In the genomic region with DNA sequence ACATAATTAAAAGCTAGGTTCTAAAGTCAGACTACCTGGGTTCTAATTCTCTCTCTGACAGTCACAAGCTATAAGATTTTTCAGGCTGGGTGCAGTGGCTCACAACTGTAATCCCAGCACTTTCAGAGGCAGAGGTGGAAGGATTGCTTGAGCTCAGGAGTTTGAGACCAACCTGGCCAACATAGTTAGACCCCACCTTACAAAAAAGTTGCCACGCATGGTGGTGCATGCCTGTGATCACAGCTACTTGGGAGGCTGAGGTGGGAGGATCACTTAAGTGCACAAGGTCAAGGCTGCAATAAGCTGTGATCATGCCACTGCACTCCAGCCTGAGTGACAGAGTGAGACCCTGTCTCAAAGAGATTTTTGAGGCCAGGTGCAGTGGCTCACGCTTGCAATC, we compare ENCODE assay signal across 20 cellular contexts. TPM values are rescaled to one million over a fixed set of nuclear protein-coding genes. Genes with fewer than 3 reads are reported as not detected.
DNase-seq lines count a peak whose midpoint lies in the region; ATAC-seq and TF ChIP-seq lines count a peak whose summit lies in the region.
"Had no signal": no experiment of that assay in that cellular context is flagged by ENCODE, and none has a peak within 500 bp of the region (broad histone marks: within the 10 kb centered on the region; RNA-seq: fewer than 3 reads in every experiment).

No MANE protein-coding gene starts in this region.

- no peak overlapping the region for H3K27ac ChIP-seq in foreskin keratinocyte
- H3K27ac ChIP-seq: 22Rv1, HL-60 had no signal

- POLR2A ChIA-PET in activated CD4-positive, alpha-beta memory T cell treated with anti-CD3 and anti-CD28 coated beads for 36 hours (lab: Charles Lee) = interaction anchor here (1.1 kb wide), 1 partner anchor 11 kb away, joined by 4 read pairs; no protein-coding TSS in a partner anchor
- POLR2A ChIA-PET in activated CD4-positive, alpha-beta memory T cell treated with anti-CD3 and anti-CD28 coated beads, Interleukin-2, amount 10 ng/mL, durations not matched to agents 7 days and 5 days (lab: Charles Lee) = no interaction called here

- H3K4me3 Mint-ChIP-seq in activated CD4-positive, alpha-beta memory T cell treated with anti-CD3 and anti-CD28 coated beads for 36 hours = no peak overlapping the region
- no peak overlapping the region for H3K4me3 Mint-ChIP-seq in activated CD4-positive, alpha-beta memory T cell treated with anti-CD3 and anti-CD28 coated beads, Interleukin-2, amount 10 ng/mL, durations not matched to agents 7 days and 5 days
- H3K4me3 Mint-ChIP-seq in natural killer cell treated with Interleukin-12 subunit alpha and Interleukin-12 subunit beta and Interleukin-15 and Interleukin-18, amount 100 ng/mL, for 72 hours = no peak overlapping the region
- H3K4me3 Mint-ChIP-seq in natural killer cell (no peak overlapping the region), memory B cell (no peak overlapping the region)
- H3K4me3 Mint-ChIP-seq: CD14-positive monocyte; CD8-positive, alpha-beta T cell; HFFc6 had no signal

- intact Hi-C loops in activated CD4-positive, alpha-beta memory T cell treated with anti-CD3 and anti-CD28 coated beads for 36 hours (cut with micrococcal nuclease) = no loop called here
- intact Hi-C loops in natural killer cell (cut with micrococcal nuclease) = no loop called here

- no peaks in the 10 kb centered on the region for H3K27me3 Mint-ChIP-seq in activated CD4-positive, alpha-beta memory T cell treated with anti-CD3 and anti-CD28 coated beads for 36 hours
- H3K27me3 Mint-ChIP-seq in activated CD4-positive, alpha-beta memory T cell treated with anti-CD3 and anti-CD28 coated beads, Interleukin-2, amount 10 ng/mL, durations not matched to agents 7 days and 5 days = no peaks in the 10 kb centered on the region
- no peaks in the 10 kb centered on the region for H3K27me3 Mint-ChIP-seq in natural killer cell treated with Interleukin-12 subunit alpha and Interleukin-12 subunit beta and Interleukin-15 and Interleukin-18, amount 100 ng/mL, for 72 hours
- H3K27me3 Mint-ChIP-seq in natural killer cell (ENCODE audit: low read depth in 2 of 2) (no peaks in the 10 kb centered on the region), memory B cell (no peaks in the 10 kb centered on the region)

- DNase-seq in activated CD4-positive, alpha-beta memory T cell treated with anti-CD3 and anti-CD28 coated beads for 36 hours = no peak
- DNase-seq in activated CD4-positive, alpha-beta memory T cell treated with anti-CD3 and anti-CD28 coated beads, Interleukin-2, amount 10 ng/mL, durations not matched to agents 7 days and 5 days = no peak
- DNase-seq in natural killer cell treated with Interleukin-12 subunit alpha and Interleukin-12 subunit beta and Interleukin-15 and Interleukin-18, amount 100 ng/mL, for 72 hours (ENCODE audit: low spot score) = peak; percentile 6
- DNase-seq in natural killer cell = no peak
- no peak for DNase-seq in memory B cell (ENCODE audit: low spot score in 2 of 2)
- no peak for DNase-seq in foreskin keratinocyte
- DNase-seq: CD8-positive, alpha-beta T cell; COR-L47; DMS53; GF-D8; HFFc6 had no signal

- peak overlapping the region; percentile 28 for H3K27ac Mint-ChIP-seq in activated CD4-positive, alpha-beta memory T cell treated with anti-CD3 and anti-CD28 coated beads for 36 hours
- no peak overlapping the region for H3K27ac Mint-ChIP-seq in activated CD4-positive, alpha-beta memory T cell treated with anti-CD3 and anti-CD28 coated beads, Interleukin-2, amount 10 ng/mL, durations not matched to agents 7 days and 5 days
- H3K27ac Mint-ChIP-seq in natural killer cell treated with Interleukin-12 subunit alpha and Interleukin-12 subunit beta and Interleukin-15 and Interleukin-18, amount 100 ng/mL, for 72 hours = no peak overlapping the region
- H3K27ac Mint-ChIP-seq in natural killer cell (no peak overlapping the region), memory B cell (peak overlapping the region; percentile 98)
- H3K27ac Mint-ChIP-seq: CD8-positive, alpha-beta T cell; HFFc6 had no signal

- CTCF ChIA-PET in activated CD4-positive, alpha-beta memory T cell treated with anti-CD3 and anti-CD28 coated beads for 36 hours (lab: Charles Lee) = interaction anchor here (1.3 to 1.4 kb wide), 3 partner anchors 12 to 38 kb away, joined by 3 to 11 read pairs (median 4); no protein-coding TSS in a partner anchor
- CTCF ChIA-PET in activated CD4-positive, alpha-beta memory T cell treated with anti-CD3 and anti-CD28 coated beads, Interleukin-2, amount 10 ng/mL, durations not matched to agents 7 days and 5 days (lab: Charles Lee) = interaction anchor here (0.9 to 1.3 kb wide), 2 partner anchors 12 to 37 kb away, joined by 3 read pairs; no protein-coding TSS in a partner anchor

- peaks cover 74% of the 10 kb centered on the region for H3K36me3 Mint-ChIP-seq in activated CD4-positive, alpha-beta memory T cell treated with anti-CD3 and anti-CD28 coated beads for 36 hours
- peaks cover 69% of the 10 kb centered on the region for H3K36me3 Mint-ChIP-seq in activated CD4-positive, alpha-beta memory T cell treated with anti-CD3 and anti-CD28 coated beads, Interleukin-2, amount 10 ng/mL, durations not matched to agents 7 days and 5 days (ENCODE audit: low read depth)
- H3K36me3 Mint-ChIP-seq in natural killer cell treated with Interleukin-12 subunit alpha and Interleukin-12 subunit beta and Interleukin-15 and Interleukin-18, amount 100 ng/mL, for 72 hours = peaks cover 19% of the 10 kb centered on the region
- H3K36me3 Mint-ChIP-seq in natural killer cell = peaks cover 7% of the 10 kb centered on the region
- peaks cover 44% of the 10 kb centered on the region for H3K36me3 Mint-ChIP-seq in memory B cell

- TF ChIP-seq CTCF in natural killer cell (IDR thresholded peaks at IDR 0.05) (no peak), foreskin keratinocyte (conservative IDR thresholded peaks at IDR 0.05) (no peak)

- H3K4me1 Mint-ChIP-seq in activated CD4-positive, alpha-beta memory T cell treated with anti-CD3 and anti-CD28 coated beads for 36 hours (ENCODE audit: low read depth) = peaks cover 41% of the 10 kb centered on the region
- H3K4me1 Mint-ChIP-seq in activated CD4-positive, alpha-beta memory T cell treated with anti-CD3 and anti-CD28 coated beads, Interleukin-2, amount 10 ng/mL, durations not matched to agents 7 days and 5 days = peaks cover 25% of the 10 kb centered on the region
- peaks cover 13 to 20% of the 10 kb centered on the region in 2 donors for H3K4me1 Mint-ChIP-seq in natural killer cell treated with Interleukin-12 subunit alpha and Interleukin-12 subunit beta and Interleukin-15 and Interleukin-18, amount 100 ng/mL, for 72 hours (ENCODE audit: low read depth in 2 of 2)
- peaks cover 11 to 35% of the 10 kb centered on the region in 2 donors for H3K4me1 Mint-ChIP-seq in natural killer cell
- H3K4me1 Mint-ChIP-seq in memory B cell = peaks cover 12% of the 10 kb centered on the region

- H3K27me3 ChIP-seq in foreskin keratinocyte = no peaks in the 10 kb centered on the region

- no peaks in the 10 kb centered on the region for H3K9me3 Mint-ChIP-seq in activated CD4-positive, alpha-beta memory T cell treated with anti-CD3 and anti-CD28 coated beads for 36 hours
- no peaks in the 10 kb centered on the region for H3K9me3 Mint-ChIP-seq in activated CD4-positive, alpha-beta memory T cell treated with anti-CD3 and anti-CD28 coated beads, Interleukin-2, amount 10 ng/mL, durations not matched to agents 7 days and 5 days
- no peaks in the 10 kb centered on the region for H3K9me3 Mint-ChIP-seq in natural killer cell treated with Interleukin-12 subunit alpha and Interleukin-12 subunit beta and Interleukin-15 and Interleukin-18, amount 100 ng/mL, for 72 hours
- no peaks in the 10 kb centered on the region for H3K9me3 Mint-ChIP-seq in natural killer cell
- H3K9me3 Mint-ChIP-seq in memory B cell = no peaks in the 10 kb centered on the region
- H3K9me3 Mint-ChIP-seq: CD8-positive, alpha-beta T cell; HFFc6 had no signal

- no peaks in the 10 kb centered on the region for H3K4me1 ChIP-seq in foreskin keratinocyte
- H3K4me1 ChIP-seq: HAP-1 had no signal

- ATAC-seq in natural killer cell treated with Interleukin-12 subunit alpha and Interleukin-12 subunit beta and Interleukin-15 and Interleukin-18, amount 100 ng/mL, for 72 hours = no peak
- ATAC-seq in natural killer cell (no peak), memory B cell (ENCODE audit: low read depth) (no peak), HG03460 (IDR thresholded peaks at IDR 0.05; ENCODE audit: unreplicated experiment) (no peak), foreskin keratinocyte (no peak), HG02981 (IDR thresholded peaks at IDR 0.05; ENCODE audit: unreplicated experiment) (no peak)
- ATAC-seq: CD8-positive, alpha-beta T cell had no signal

RNA-seq across cellular contexts. Expression of a gene that starts 6.0 kb away (rescaled TPM):
- total RNA-seq in activated CD4-positive, alpha-beta memory T cell treated with anti-CD3 and anti-CD28 coated beads for 36 hours = 10 to 100 TPM; 66.7 to 70.9 TPM
- total RNA-seq in activated CD4-positive, alpha-beta memory T cell treated with anti-CD3 and anti-CD28 coated beads, Interleukin-2, amount 10 ng/mL, durations not matched to agents 7 days and 5 days = 10 to 100 TPM; 36.3 to 40.3 TPM
- 10 to 100 TPM; 54.4 to 68.7 TPM for total RNA-seq in natural killer cell treated with Interleukin-12 subunit alpha and Interleukin-12 subunit beta and Interleukin-15 and Interleukin-18, amount 100 ng/mL, for 72 hours
- 100 to 1,000 TPM in 2 of 3 donors, 10 to 100 TPM in 1; 90.1 to 220 (median 101) TPM for total RNA-seq in natural killer cell
- 5.9 and 6.0 TPM in 2 replicates for total RNA-seq in foreskin keratinocyte
- 4.9 and 6.6 TPM in 2 replicates for polyA plus RNA-seq in foreskin keratinocyte

RNA-seq across cellular contexts. Expression of a gene that starts 8.0 kb away (rescaled TPM):
- total RNA-seq in activated CD4-positive, alpha-beta memory T cell treated with anti-CD3 and anti-CD28 coated beads for 36 hours = 10 to 100 TPM; 50.7 to 52.9 TPM
- 100 to 1,000 TPM; 204 to 218 TPM for total RNA-seq in activated CD4-positive, alpha-beta memory T cell treated with anti-CD3 and anti-CD28 coated beads, Interleukin-2, amount 10 ng/mL, durations not matched to agents 7 days and 5 days
- 100 to 1,000 TPM; 154 to 228 TPM for total RNA-seq in natural killer cell treated with Interleukin-12 subunit alpha and Interleukin-12 subunit beta and Interleukin-15 and Interleukin-18, amount 100 ng/mL, for 72 hours
- total RNA-seq in natural killer cell (100 to 1,000 TPM; 281 to 307 (median 296) TPM), foreskin keratinocyte (0.21 and 0.34 TPM in 2 replicates)
- 0.19 and 0.28 TPM in 2 replicates for polyA plus RNA-seq in foreskin keratinocyte
- total RNA-seq: H1 had no signal

RNA-seq across cellular contexts. Expression of a gene that starts 13.8 kb away (rescaled TPM):
- total RNA-seq in activated CD4-positive, alpha-beta memory T cell treated with anti-CD3 and anti-CD28 coated beads for 36 hours = not detected
- 1 to 10 TPM in 1 of 2 experiments, under 1 TPM in 1; 0.58 to 1.1 TPM for total RNA-seq in activated CD4-positive, alpha-beta memory T cell treated with anti-CD3 and anti-CD28 coated beads, Interleukin-2, amount 10 ng/mL, durations not matched to agents 7 days and 5 days
- total RNA-seq in natural killer cell treated with Interleukin-12 subunit alpha and Interleukin-12 subunit beta and Interleukin-15 and Interleukin-18, amount 100 ng/mL, for 72 hours = 100 to 1,000 TPM in 1 of 2 donors, 10 to 100 TPM in 1; 65.3 to 235 TPM
- total RNA-seq in natural killer cell (100 to 1,000 TPM; 439 to 494 (median 469) TPM), foreskin keratinocyte (not detected in 2 replicates)
- not detected in 2 replicates for polyA plus RNA-seq in foreskin keratinocyte
- total RNA-seq: A673, H1, HFFc6 had no signal
- polyA plus RNA-seq: BJ had no signal

RNA-seq across cellular contexts. Expression of a gene that starts 26.0 kb away (rescaled TPM):
- 1 to 10 TPM; 1.2 to 2.6 TPM for total RNA-seq in activated CD4-positive, alpha-beta memory T cell treated with anti-CD3 and anti-CD28 coated beads for 36 hours
- 1 to 10 TPM in 1 of 2 experiments, under 1 TPM in 1; 0.76 to 1.1 TPM for total RNA-seq in activated CD4-positive, alpha-beta memory T cell treated with anti-CD3 and anti-CD28 coated beads, Interleukin-2, amount 10 ng/mL, durations not matched to agents 7 days and 5 days
- 1 to 10 TPM; 1.9 TPM for total RNA-seq in natural killer cell treated with Interleukin-12 subunit alpha and Interleukin-12 subunit beta and Interleukin-15 and Interleukin-18, amount 100 ng/mL, for 72 hours
- not detected for total RNA-seq in natural killer cell
- total RNA-seq in foreskin keratinocyte = 0.95 and 1.2 TPM in 2 replicates
- 1.4 and 1.8 TPM in 2 replicates for polyA plus RNA-seq in foreskin keratinocyte
- total RNA-seq: CD8-positive, alpha-beta T cell had no signal
- polyA plus RNA-seq: CD14-positive monocyte had no signal

RNA-seq across cellular contexts. Expression of a gene that starts 37.6 kb away (rescaled TPM):
- under 1 TPM; 0.78 to 0.92 TPM for total RNA-seq in activated CD4-positive, alpha-beta memory T cell treated with anti-CD3 and anti-CD28 coated beads for 36 hours
- total RNA-seq in activated CD4-positive, alpha-beta memory T cell treated with anti-CD3 and anti-CD28 coated beads, Interleukin-2, amount 10 ng/mL, durations not matched to agents 7 days and 5 days = under 1 TPM; 0.55 to 0.58 TPM
- 1 to 10 TPM; 1.3 to 2.2 TPM for total RNA-seq in natural killer cell treated with Interleukin-12 subunit alpha and Interleukin-12 subunit beta and Interleukin-15 and Interleukin-18, amount 100 ng/mL, for 72 hours
- under 1 TPM in 1 of 3 donors, not detected in 2; 0.27 TPM for total RNA-seq in natural killer cell
- 0.04 TPM in 1 of 2 replicates, not detected in the other for total RNA-seq in foreskin keratinocyte
- polyA plus RNA-seq in foreskin keratinocyte = 0.01 TPM in 1 of 2 replicates, not detected in the other
- polyA plus RNA-seq: BJ, CD14-positive monocyte had no signal

Comparison
In these comparisons a context has a peak if more than half of its experiments do, and no peak if none do; other contexts are left out.
1. H3K27ac Mint-ChIP-seq: peak in activated CD4-positive, alpha-beta memory T cell treated with anti-CD3 and anti-CD28 coated beads for 36 hours (single experiment) and memory B cell (single experiment); none in activated CD4-positive, alpha-beta memory T cell treated with anti-CD3 and anti-CD28 coated beads, Interleukin-2, amount 10 ng/mL, durations not matched to agents 7 days and 5 days (single experiment), natural killer cell treated with Interleukin-12 subunit alpha and Interleukin-12 subunit beta and Interleukin-15 and Interleukin-18, amount 100 ng/mL, for 72 hours (0 of 2) and natural killer cell (0 of 2).
2. RNA of a gene that starts 8.0 kb away (total RNA-seq): 281 to 307 TPM in natural killer cell, 154 to 228 TPM in natural killer cell treated with Interleukin-12 subunit alpha and Interleukin-12 subunit beta and Interleukin-15 and Interleukin-18, amount 100 ng/mL, for 72 hours, 204 to 218 TPM in activated CD4-positive, alpha-beta memory T cell treated with anti-CD3 and anti-CD28 coated beads, Interleukin-2, amount 10 ng/mL, durations not matched to agents 7 days and 5 days and 50.7 to 52.9 TPM in activated CD4-positive, alpha-beta memory T cell treated with anti-CD3 and anti-CD28 coated beads for 36 hours; 0.21 to 0.34 TPM in foreskin keratinocyte; every median in the first group is over 10 times any median in the second.
3. RNA of a gene that starts 13.8 kb away (total RNA-seq): 439 to 494 TPM in natural killer cell and 65.3 to 235 TPM in natural killer cell treated with Interleukin-12 subunit alpha and Interleukin-12 subunit beta and Interleukin-15 and Interleukin-18, amount 100 ng/mL, for 72 hours; 0.58 to 1.1 TPM in activated CD4-positive, alpha-beta memory T cell treated with anti-CD3 and anti-CD28 coated beads, Interleukin-2, amount 10 ng/mL, durations not matched to agents 7 days and 5 days, not detected in activated CD4-positive, alpha-beta memory T cell treated with anti-CD3 and anti-CD28 coated beads for 36 hours and not detected in foreskin keratinocyte; every median in the first group is over 10 times any median in the second.